23 cellular contexts compared by ENCODE assay signal in genomic region chr4:75516144-75516543, GRCh38. TPM values are rescaled to one million over a fixed set of nuclear protein-coding genes. Genes with fewer than 3 reads are reported as not detected.
DNase-seq lines count a peak whose midpoint lies in the region; ATAC-seq and TF ChIP-seq lines count a peak whose summit lies in the region.
"Had no signal": no experiment of that assay in that cellular context is flagged by ENCODE, and none has a peak within 500 bp of the region (broad histone marks: within the 10 kb centered on the region; RNA-seq: fewer than 3 reads in every experiment).

No MANE protein-coding gene starts in this region.

- H3K9me3 ChIP-seq in OCI-LY7 (ENCODE audit: low read length) (no peaks in the 10 kb centered on the region), neural progenitor cell (ENCODE audit: low read depth) (no peaks in the 10 kb centered on the region)
- H3K9me3 ChIP-seq: SJSA1 had no signal

- no peaks in the 10 kb centered on the region for H3K9me3 Mint-ChIP-seq in activated T-cell treated with anti-CD3 and anti-CD28 coated beads, Interleukin-2, amount 50 U/mL, for 24 hours
- no peaks in the 10 kb centered on the region for H3K9me3 Mint-ChIP-seq in activated T-cell treated with anti-CD3 and anti-CD28 coated beads, Interleukin-2, amount 50 U/mL, for 4 hours
- H3K9me3 Mint-ChIP-seq in neural progenitor cell = no peaks in the 10 kb centered on the region
- H3K9me3 Mint-ChIP-seq: activated B cell treated with CpG ODN at 0.5 μM for 24 hours; activated CD8-positive, alpha-beta T cell treated with anti-CD3 and anti-CD28 coated beads for 36 hours had no signal

- ATAC-seq in activated T-cell treated with anti-CD3 and anti-CD28 coated beads, Interleukin-2, amount 50 U/mL, for 4 hours = no peak
- ATAC-seq in GM21576 (IDR thresholded peaks at IDR 0.05; ENCODE audit: unreplicated experiment) (no peak), left ventricle myocardium superior (no peak)
- ATAC-seq: activated CD8-positive, alpha-beta T cell treated with anti-CD3 and anti-CD28 coated beads for 36 hours; left colon had no signal

- H3K27me3 ChIP-seq in neural progenitor cell = no peaks in the 10 kb centered on the region
- H3K27me3 ChIP-seq: SJSA1 had no signal

- peaks cover 4% of the 10 kb centered on the region for H3F3A ChIP-seq in neural progenitor cell (ENCODE audit: low read depth)

- POLR2A ChIA-PET in OCI-LY7 (lab: Charles Lee) = interaction anchor here (1.2 to 3.9 kb wide), 6 partner anchors 10 to 133 kb away, joined by 3 to 19 read pairs (median 4); no protein-coding TSS in a partner anchor

- H3K27ac ChIP-seq in OCI-LY7 (ENCODE audit: low read depth, low read length, poor library complexity, severe bottlenecking) (no peak overlapping the region), neural progenitor cell (no peak overlapping the region)
- H3K27ac ChIP-seq: C4-2B, SJSA1 had no signal

- CTCF ChIA-PET in OCI-LY7 (lab: Charles Lee; ENCODE audit: unreplicated experiment) = no interaction called here

- intact Hi-C loops in OCI-LY7 (cut with micrococcal nuclease; ENCODE audit: unreplicated experiment) = loop anchor here (10.0 kb wide), 1 partner anchor 1639 kb away; the partner anchor contains the start of gene CCNG2
- intact Hi-C loops in left ventricle myocardium superior (cut with micrococcal nuclease) = no loop called here

- peaks cover 8% of the 10 kb centered on the region; the same call in 1 of the 2 replicates for H4K20me1 ChIP-seq in OCI-LY7 (ENCODE audit: insufficient read depth, low read length)
- no peaks in the 10 kb centered on the region for H4K20me1 ChIP-seq in neural progenitor cell (ENCODE audit: low read depth)

- H3K4me3 Mint-ChIP-seq in activated T-cell treated with anti-CD3 and anti-CD28 coated beads, Interleukin-2, amount 50 U/mL, for 24 hours = no peak overlapping the region
- H3K4me3 Mint-ChIP-seq in activated T-cell treated with anti-CD3 and anti-CD28 coated beads, Interleukin-2, amount 50 U/mL, for 4 hours = no peak overlapping the region
- H3K4me3 Mint-ChIP-seq in neural progenitor cell = no peak overlapping the region
- H3K4me3 Mint-ChIP-seq: activated B cell treated with CpG ODN at 0.5 μM for 24 hours; activated CD8-positive, alpha-beta T cell treated with anti-CD3 and anti-CD28 coated beads for 36 hours had no signal

- H3K4me2 ChIP-seq in OCI-LY7 (ENCODE audit: low read length) (peak overlapping the region; percentile 98), neural progenitor cell (peak overlapping the region; percentile 91)

- DNase-seq in activated T-cell treated with anti-CD3 and anti-CD28 coated beads, Interleukin-2, amount 50 U/mL, for 24 hours = no peak
- no peak for DNase-seq in activated T-cell treated with anti-CD3 and anti-CD28 coated beads, Interleukin-2, amount 50 U/mL, for 4 hours
- DNase-seq in OCI-LY7 (ENCODE audit: low spot score) (no peak), neural progenitor cell (ENCODE audit: low spot score) (no peak), left ventricle myocardium superior (no peak)
- DNase-seq: activated B cell treated with CpG ODN at 0.5 μM for 24 hours; activated CD8-positive, alpha-beta T cell treated with anti-CD3 and anti-CD28 coated beads for 36 hours; activated naive CD4-positive, alpha-beta T cell treated with anti-CD3 and anti-CD28 coated beads, Interleukin-2, amount 50 U/mL, for 16 hours; activated T-cell treated with anti-CD3 and anti-CD28 coated beads, Interleukin-2, amount 50 U/mL, for 1 hour; DMS153; glutamatergic neuron; left colon; NCI-H1417 treated with DMSO at 0.1 percent for 48 hours; NCI-H2171; NCI-H526 treated with DMSO at 0.1 percent for 48 hours; stimulated activated CD4-positive, alpha-beta T cell treated with anti-CD3 and anti-CD28 coated beads, Interleukin-4, amount 100 ng/mL, for 4 hours had no signal

- H3K79me2 ChIP-seq in OCI-LY7 (ENCODE audit: insufficient read depth, low read depth, low read length) = peaks cover 48% of the 10 kb centered on the region
- peaks cover 57% of the 10 kb centered on the region for H3K79me2 ChIP-seq in neural progenitor cell (ENCODE audit: low read depth)

- BruUV-seq in OCI-LY7 (replicated peaks; lab: Mats Ljungman, UMichigan) = no TSS peak

- H3K4me1 ChIP-seq in OCI-LY7 (ENCODE audit: insufficient read depth, low read length, poor library complexity, severe bottlenecking) (peaks cover 31% of the 10 kb centered on the region), neural progenitor cell (peaks cover 14% of the 10 kb centered on the region)

- peak overlapping the region; percentile 98 for H3K27ac Mint-ChIP-seq in activated T-cell treated with anti-CD3 and anti-CD28 coated beads, Interleukin-2, amount 50 U/mL, for 24 hours
- H3K27ac Mint-ChIP-seq in neural progenitor cell = no peak overlapping the region

- no peaks in the 10 kb centered on the region for H3K27me3 Mint-ChIP-seq in activated T-cell treated with anti-CD3 and anti-CD28 coated beads, Interleukin-2, amount 50 U/mL, for 24 hours
- H3K27me3 Mint-ChIP-seq in activated T-cell treated with anti-CD3 and anti-CD28 coated beads, Interleukin-2, amount 50 U/mL, for 4 hours (ENCODE audit: low read depth) = no peaks in the 10 kb centered on the region
- peaks cover 2% of the 10 kb centered on the region for H3K27me3 Mint-ChIP-seq in neural progenitor cell (ENCODE audit: insufficient read depth, low read depth)
- H3K27me3 Mint-ChIP-seq: activated B cell treated with CpG ODN at 0.5 μM for 24 hours; activated CD8-positive, alpha-beta T cell treated with anti-CD3 and anti-CD28 coated beads for 36 hours had no signal

- peaks cover 56% of the 10 kb centered on the region for H3K4me1 Mint-ChIP-seq in activated T-cell treated with anti-CD3 and anti-CD28 coated beads, Interleukin-2, amount 50 U/mL, for 24 hours (ENCODE audit: low read depth)
- H3K4me1 Mint-ChIP-seq in activated T-cell treated with anti-CD3 and anti-CD28 coated beads, Interleukin-2, amount 50 U/mL, for 4 hours (ENCODE audit: low read depth) = peaks cover 42% of the 10 kb centered on the region
- H3K4me1 Mint-ChIP-seq in neural progenitor cell = peaks cover 15% of the 10 kb centered on the region

- TF ChIP-seq CTCF in OCI-LY7 (conservative IDR thresholded peaks at IDR 0.05; ENCODE audit: low read length) (no peak), neural progenitor cell (IDR thresholded peaks at IDR 0.05) (no peak)

- no peak overlapping the region for H3K9ac ChIP-seq in neural progenitor cell

- H3K4me3 ChIP-seq in OCI-LY7 (ENCODE audit: low read depth, low read length, poor library complexity, severe bottlenecking) (peak overlapping the region; percentile 87), neural progenitor cell (no peak overlapping the region)
- H3K4me3 ChIP-seq: SJSA1, smooth muscle cell had no signal

- no peaks in the 10 kb centered on the region for H3K9me2 ChIP-seq in OCI-LY7 (ENCODE audit: insufficient read depth, low read length)

- peaks cover 69% of the 10 kb centered on the region for H3K36me3 Mint-ChIP-seq in activated T-cell treated with anti-CD3 and anti-CD28 coated beads, Interleukin-2, amount 50 U/mL, for 24 hours (ENCODE audit: low read depth)
- peaks cover 21% of the 10 kb centered on the region for H3K36me3 Mint-ChIP-seq in activated T-cell treated with anti-CD3 and anti-CD28 coated beads, Interleukin-2, amount 50 U/mL, for 4 hours (ENCODE audit: insufficient read depth)
- peaks cover 27% of the 10 kb centered on the region for H3K36me3 Mint-ChIP-seq in neural progenitor cell

- H2AFZ ChIP-seq in OCI-LY7 (ENCODE audit: low read length) (no peak overlapping the region; the same call in 1 of the 2 replicates), neural progenitor cell (replicated peaks) (no peak overlapping the region)

- H3K36me3 ChIP-seq in OCI-LY7 (ENCODE audit: insufficient read depth, low read length) (peaks cover 41% of the 10 kb centered on the region), neural progenitor cell (peaks cover 8% of the 10 kb centered on the region)

RNA-seq across cellular contexts. Expression of gene THAP6, which starts 1.9 kb away (rescaled TPM):
- total RNA-seq in activated T-cell treated with anti-CD3 and anti-CD28 coated beads, Interleukin-2, amount 50 U/mL, for 4 hours = 10 to 100 TPM; 13.6 to 20.9 (median 14.0) TPM
- total RNA-seq in OCI-LY7 (2014; rRNA removed; shearing (Covaris generic)) = 15.9 and 17.2 TPM in 2 replicates
- total RNA-seq in OCI-LY7 (2022) = 27.3 and 30.6 TPM in 2 replicates
- 25.3 and 30.6 TPM in 2 replicates for total RNA-seq in neural progenitor cell (ENCODE audit: low replicate concordance)
- 22.2 TPM for total RNA-seq in left ventricle myocardium superior

RNA-seq across cellular contexts. Expression of gene RCHY1, which starts 1.9 kb away (rescaled TPM):
- total RNA-seq in activated T-cell treated with anti-CD3 and anti-CD28 coated beads, Interleukin-2, amount 50 U/mL, for 4 hours = 10 to 100 TPM; 30.4 to 38.3 (median 34.6) TPM
- 7.7 and 9.2 TPM in 2 replicates for total RNA-seq in OCI-LY7 (2014; rRNA removed; shearing (Covaris generic))
- total RNA-seq in OCI-LY7 (2022) (25.5 and 29.4 TPM in 2 replicates), neural progenitor cell (ENCODE audit: low replicate concordance) (13.4 and 33.4 TPM in 2 replicates), left ventricle myocardium superior (50.5 TPM)

RNA-seq across cellular contexts. Expression of gene ODAPH, which starts 39.7 kb away (rescaled TPM):
- total RNA-seq in activated T-cell treated with anti-CD3 and anti-CD28 coated beads, Interleukin-2, amount 50 U/mL, for 4 hours = not detected
- not detected in 2 replicates for total RNA-seq in OCI-LY7 (2014; rRNA removed; shearing (Covaris generic))
- total RNA-seq in OCI-LY7 (2022) (0.40 TPM in 1 of 2 replicates, not detected in the other), neural progenitor cell (ENCODE audit: low replicate concordance) (not detected in 2 replicates), left ventricle myocardium superior (not detected)
- total RNA-seq: activated B cell treated with CpG ODN at 0.5 μM for 24 hours; activated CD8-positive, alpha-beta T cell treated with anti-CD3 and anti-CD28 coated beads for 36 hours; HT1080; left colon; pulmonary artery endothelial cell; SJSA1; urinary bladder had no signal
